8 cellular contexts compared by ENCODE assay signal in genomic region chr6:44222987-44223470, GRCh38. TPM values are rescaled to one million over a fixed set of nuclear protein-coding genes. Genes with fewer than 3 reads are reported as not detected.
DNase-seq lines count a peak whose midpoint lies in the region; ATAC-seq, FAIRE-seq and TF ChIP-seq lines count a peak whose summit lies in the region.

No MANE protein-coding gene starts in this region.

- no peak for TF ChIP-seq POLR2A in GM12892 (IDR thresholded peaks at IDR 0.05; ENCODE audit: low read depth, low read length)

- H3K4me1 ChIP-seq in RWPE2 (ENCODE audit: insufficient read depth, poor library complexity, severe bottlenecking) (peaks cover 13% of the 10 kb centered on the region), esophagus (ENCODE audit: control insufficient read depth in 2 of 2, insufficient read depth in 2 of 2, low read length in 1 of 2) (peaks cover 0 to 14% of the 10 kb centered on the region in 2 donors)

- no peaks in the 10 kb centered on the region for H3K27me3 ChIP-seq in RWPE2 (ENCODE audit: insufficient read depth, poor library complexity, severe bottlenecking)
- H3K27me3 ChIP-seq in esophagus (ENCODE audit: control insufficient read depth in 1 of 2, insufficient read depth in 2 of 2, low read length in 2 of 2): no peaks in the 10 kb centered on the region

- H3K27ac ChIP-seq in RWPE2 (ENCODE audit: poor library complexity, severe bottlenecking) (peak overlapping the region; percentile 56), esophagus (ENCODE audit: low read depth in 2 of 2, low read length in 1 of 2) (peak overlapping the region; percentile 53 to 81)

- H3K9me3 Mint-ChIP-seq in activated T-cell treated with anti-CD3 and anti-CD28 coated beads, Interleukin-2, amount 50 U/mL, for 4 hours: no peaks in the 10 kb centered on the region
- no peaks in the 10 kb centered on the region for H3K9me3 Mint-ChIP-seq in progenitor cell of endocrine pancreas (ENCODE audit: low read depth)

- H3K4me3 ChIP-seq in RWPE2 (ENCODE audit: severe bottlenecking): peak overlapping the region; percentile 43
- H3K4me3 ChIP-seq in esophagus (ENCODE audit: low read depth in 1 of 2, low read length in 2 of 2): peak overlapping the region; percentile 34 to 48

- peaks cover 5% of the 10 kb centered on the region for H3K36me3 Mint-ChIP-seq in activated T-cell treated with anti-CD3 and anti-CD28 coated beads, Interleukin-2, amount 50 U/mL, for 4 hours (ENCODE audit: insufficient read depth)
- H3K36me3 Mint-ChIP-seq in progenitor cell of endocrine pancreas (ENCODE audit: insufficient read depth): no peaks in the 10 kb centered on the region

- peak overlapping the region; percentile 90 for H3K4me3 Mint-ChIP-seq in activated T-cell treated with anti-CD3 and anti-CD28 coated beads, Interleukin-2, amount 50 U/mL, for 4 hours
- H3K4me3 Mint-ChIP-seq in progenitor cell of endocrine pancreas (ENCODE audit: low read depth): peak overlapping the region; percentile 68

- H3K36me3 ChIP-seq in RWPE2 (ENCODE audit: low read depth) (peaks cover 4% of the 10 kb centered on the region; the same call in 1 of the 2 replicates), esophagus (ENCODE audit: control insufficient read depth in 2 of 2, insufficient read depth in 2 of 2, low read length in 1 of 2) (no peaks in the 10 kb centered on the region)

- TF ChIP-seq CTCF in RWPE2 (IDR thresholded peaks at IDR 0.05; ENCODE audit: poor library complexity, severe bottlenecking): no peak
- TF ChIP-seq CTCF in progenitor cell of endocrine pancreas (IDR thresholded peaks at IDR 0.05; ENCODE audit: unreplicated experiment): no peak

- FAIRE-seq in GM12892 (lab: Jason Lieb, UNC): no peak

- no peak for DNase-seq in activated T-cell treated with anti-CD3 and anti-CD28 coated beads, Interleukin-2, amount 50 U/mL, for 4 hours
- DNase-seq in activated T-cell treated with anti-CD3 and anti-CD28 coated beads, Interleukin-2, amount 50 U/mL, for 48 hours: no peak
- DNase-seq in RWPE2 (ENCODE audit: low spot score): no peak
- DNase-seq in progenitor cell of endocrine pancreas (ENCODE audit: low spot score, unreplicated experiment): no peak
- DNase-seq in GM12892 (ENCODE audit: insufficient read length): no peak

- WGBS in esophagus, 2 donors: 6 to 8% methylated on average over 28 to 29 of the region's 29 CpGs

- H3K27me3 Mint-ChIP-seq in activated T-cell treated with anti-CD3 and anti-CD28 coated beads, Interleukin-2, amount 50 U/mL, for 4 hours (ENCODE audit: low read depth): peaks cover 11% of the 10 kb centered on the region
- H3K27me3 Mint-ChIP-seq in progenitor cell of endocrine pancreas: peaks cover 24% of the 10 kb centered on the region

- H3K9me3 ChIP-seq in RWPE2 (ENCODE audit: severe bottlenecking): no peaks in the 10 kb centered on the region
- no peaks in the 10 kb centered on the region for H3K9me3 ChIP-seq in esophagus (ENCODE audit: control insufficient read depth in 2 of 2, insufficient read depth in 1 of 2, low read depth in 1 of 2, low read length in 1 of 2)

- H3K4me1 Mint-ChIP-seq in activated T-cell treated with anti-CD3 and anti-CD28 coated beads, Interleukin-2, amount 50 U/mL, for 4 hours (ENCODE audit: low read depth): peaks cover 37% of the 10 kb centered on the region
- H3K4me1 Mint-ChIP-seq in progenitor cell of endocrine pancreas (ENCODE audit: low read depth): peaks cover 42% of the 10 kb centered on the region

- peak in 1 of 2 donors; percentile 8 for ATAC-seq in activated T-cell treated with anti-CD3 and anti-CD28 coated beads, Interleukin-2, amount 50 U/mL, for 4 hours
- peak; percentile 2; the same call in 1 of the 3 replicates for ATAC-seq in RWPE2 (ENCODE audit: low read depth)
- no peak for ATAC-seq in HG03025 (IDR thresholded peaks at IDR 0.05; ENCODE audit: low FRiP score, unreplicated experiment)
- no peak for ATAC-seq in GM18909 (IDR thresholded peaks at IDR 0.05; ENCODE audit: poor library complexity, unreplicated experiment)

- H3K27ac Mint-ChIP-seq in progenitor cell of endocrine pancreas: peak overlapping the region; percentile 37

RNA-seq across cellular contexts. Expression of gene SLC29A1, which starts 0.4 kb away (rescaled TPM):
- total RNA-seq in activated T-cell treated with anti-CD3 and anti-CD28 coated beads, Interleukin-2, amount 50 U/mL, for 4 hours: 100 to 1,000 TPM; 165 to 199 (median 181) TPM
- polyA plus RNA-seq in esophagus: 10 to 100 TPM; 11.6 to 18.5 TPM
- total RNA-seq in progenitor cell of endocrine pancreas: 24.1 and 26.2 TPM in 2 replicates
- 53.0 TPM for polyA plus RNA-seq in GM12892 (2012; ENCODE audit: missing spikeins)

RNA-seq across cellular contexts. Expression of gene MYMX, which starts 6.3 kb away (rescaled TPM):
- not detected for total RNA-seq in activated T-cell treated with anti-CD3 and anti-CD28 coated beads, Interleukin-2, amount 50 U/mL, for 4 hours
- polyA plus RNA-seq in esophagus: under 1 TPM in 1 of 2 donors, not detected in 1; 0.05 TPM
- not detected in 2 replicates for total RNA-seq in progenitor cell of endocrine pancreas
- not detected for polyA plus RNA-seq in GM12892 (2012; ENCODE audit: missing spikeins)

RNA-seq across cellular contexts. Expression of gene HSP90AB1, which starts 23.9 kb away (rescaled TPM):
- total RNA-seq in activated T-cell treated with anti-CD3 and anti-CD28 coated beads, Interleukin-2, amount 50 U/mL, for 4 hours: 1,000 to 10,000 TPM; 3,050 to 3,190 (median 3,088) TPM
- 100 to 1,000 TPM; 129 to 403 TPM for polyA plus RNA-seq in esophagus
- total RNA-seq in progenitor cell of endocrine pancreas: 1,214 and 1,216 TPM in 2 replicates
- 974 TPM for polyA plus RNA-seq in GM12892 (2012; ENCODE audit: missing spikeins)

RNA-seq across cellular contexts. Expression of gene SLC35B2, which starts 34.3 kb away (rescaled TPM):
- total RNA-seq in activated T-cell treated with anti-CD3 and anti-CD28 coated beads, Interleukin-2, amount 50 U/mL, for 4 hours: 10 to 100 TPM; 35.0 to 42.5 (median 40.8) TPM
- 10 to 100 TPM in 1 of 2 donors, 1 to 10 TPM in 1; 4.3 to 13.0 TPM for polyA plus RNA-seq in esophagus
- total RNA-seq in progenitor cell of endocrine pancreas: 45.9 and 50.3 TPM in 2 replicates
- 38.8 TPM for polyA plus RNA-seq in GM12892 (2012; ENCODE audit: missing spikeins)

RNA-seq across cellular contexts. Expression of gene NFKBIE, which starts 42.3 kb away (rescaled TPM):
- 10 to 100 TPM; 30.0 to 36.4 (median 33.1) TPM for total RNA-seq in activated T-cell treated with anti-CD3 and anti-CD28 coated beads, Interleukin-2, amount 50 U/mL, for 4 hours
- polyA plus RNA-seq in esophagus: 1 to 10 TPM; 3.8 to 8.1 TPM
- 7.1 TPM in 2 replicates for total RNA-seq in progenitor cell of endocrine pancreas
- polyA plus RNA-seq in GM12892 (2012; ENCODE audit: missing spikeins): 60.4 TPM
